15 cellular contexts compared by ENCODE assay signal in the genomic region with DNA sequence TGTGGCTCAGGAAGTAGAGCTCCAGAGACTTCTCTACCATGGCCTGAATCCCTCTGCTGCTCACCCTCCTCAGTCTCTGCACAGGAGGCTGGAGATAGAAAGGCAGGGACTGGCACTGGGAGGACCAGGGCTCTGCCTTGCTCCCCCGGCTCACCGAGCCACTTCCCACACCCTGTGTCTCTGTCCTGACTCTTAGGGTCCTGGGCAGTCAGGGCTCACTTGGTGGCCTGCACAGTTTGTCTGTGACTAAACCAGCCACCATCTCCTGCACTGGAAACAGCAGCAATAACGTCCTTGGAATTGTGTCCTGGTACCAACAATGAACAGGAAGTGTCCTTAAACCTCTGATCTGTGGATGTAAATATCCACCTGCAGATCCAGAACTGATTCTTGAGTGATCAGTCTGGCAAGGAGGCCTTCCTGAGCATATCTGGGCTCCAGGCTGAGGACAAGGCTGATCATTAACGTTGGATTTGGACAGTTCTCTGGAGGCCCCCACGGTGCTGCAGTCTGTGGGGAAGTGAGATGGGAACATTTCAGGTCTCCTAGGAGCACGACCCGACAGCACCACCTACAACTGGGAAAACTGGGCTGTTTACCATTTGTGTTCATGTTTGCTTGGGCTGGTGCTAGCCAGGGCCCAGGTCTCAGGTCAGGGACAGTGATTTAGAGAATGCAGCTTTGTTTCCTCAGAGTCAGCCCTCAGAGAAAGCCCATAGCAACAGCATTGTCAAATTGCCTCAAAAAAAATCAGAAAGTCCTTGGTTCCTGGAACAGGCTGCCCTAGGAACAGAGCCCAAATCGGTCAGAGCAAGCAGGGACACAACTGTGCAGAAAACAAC.
"Had no signal": no experiment of that assay in that cellular context is flagged by ENCODE, and none has a peak within 500 bp of the region (broad histone marks: within the 10 kb centered on the region; RNA-seq: fewer than 3 reads in every experiment).

No MANE protein-coding gene starts in this region.

- H3K4me2 ChIP-seq: hepatocyte had no signal

- H3K4me3 ChIP-seq: cardiac muscle cell, gastroesophageal sphincter, hepatocyte, transverse colon had no signal

- H3K27me3 ChIP-seq: cardiac muscle cell had no signal

- H3K36me3 ChIP-seq: cardiac muscle cell, gastroesophageal sphincter, transverse colon had no signal

- H3K9me3 ChIP-seq: gastroesophageal sphincter, transverse colon had no signal

- H3K4me1 Mint-ChIP-seq: activated CD8-positive, alpha-beta memory T cell treated with anti-CD3 and anti-CD28 coated beads, Interleukin-2, amount 10 ng/mL, durations not matched to agents 7 days and 5 days had no signal

- H3K4me3 Mint-ChIP-seq: activated CD8-positive, alpha-beta memory T cell treated with anti-CD3 and anti-CD28 coated beads, Interleukin-2, amount 10 ng/mL, durations not matched to agents 7 days and 5 days; neural crest cell had no signal

- DNase-seq: activated CD4-positive, alpha-beta T cell treated with anti-CD3 and anti-CD28 coated beads, Interleukin-2, amount 50 U/mL, for 48 hours; activated CD8-positive, alpha-beta memory T cell treated with anti-CD3 and anti-CD28 coated beads, Interleukin-2, amount 10 ng/mL, durations not matched to agents 7 days and 5 days; activated naive CD4-positive, alpha-beta T cell treated with anti-CD3 and anti-CD28 coated beads, Interleukin-2, amount 50 U/mL, for 16 hours; activated T-cell treated with anti-CD3 and anti-CD28 coated beads, Interleukin-2, amount 50 U/mL, for 1 hour; erythroblast; mesenchymal stem cell; stimulated activated CD4-positive, alpha-beta T cell treated with anti-CD3 and anti-CD28 coated beads, Interleukin-2, amount 100 ng/mL, for 48 hours; stimulated activated naive CD4-positive, alpha-beta T cell; transverse colon had no signal

- H3K36me3 Mint-ChIP-seq: activated CD8-positive, alpha-beta memory T cell treated with anti-CD3 and anti-CD28 coated beads, Interleukin-2, amount 10 ng/mL, durations not matched to agents 7 days and 5 days had no signal

- H3K27ac ChIP-seq: cardiac muscle cell, gastroesophageal sphincter, hepatocyte, transverse colon had no signal

- H3K9me3 Mint-ChIP-seq: activated T-helper 2 cell treated with anti-CD3 and anti-CD28 coated beads, Interferon-gamma antibody, Interleukin-2, Interleukin-4, amounts not matched to agents 10 μg/mL and 5 μg/mL and 100 μg/mL, durations not matched to agents 14 hours and 24 hours and 36 hours; neural crest cell had no signal

- ATAC-seq: activated CD8-positive, alpha-beta memory T cell treated with anti-CD3 and anti-CD28 coated beads, Interleukin-2, amount 10 ng/mL, durations not matched to agents 7 days and 5 days; gastroesophageal sphincter; left lobe of liver had no signal

- H3K4me1 ChIP-seq: gastroesophageal sphincter, transverse colon had no signal

- H3K27ac Mint-ChIP-seq: activated CD8-positive, alpha-beta memory T cell treated with anti-CD3 and anti-CD28 coated beads, Interleukin-2, amount 10 ng/mL, durations not matched to agents 7 days and 5 days; activated T-helper 2 cell treated with anti-CD3 and anti-CD28 coated beads, Interferon-gamma antibody, Interleukin-2, Interleukin-4, amounts not matched to agents 10 μg/mL and 5 μg/mL and 100 μg/mL, durations not matched to agents 14 hours and 24 hours and 36 hours had no signal
